In genomic region chr2:178109813-178110212, GRCh38 we compare ENCODE assay signal across 9 cellular contexts. TPM values are rescaled to one million over a fixed set of nuclear protein-coding genes. Genes with fewer than 3 reads are reported as not detected.
DNase-seq lines count a peak whose midpoint lies in the region; ATAC-seq and TF ChIP-seq lines count a peak whose summit lies in the region.
"Had no signal": no experiment of that assay in that cellular context is flagged by ENCODE, and none has a peak within 500 bp of the region (broad histone marks: within the 10 kb centered on the region; RNA-seq: fewer than 3 reads in every experiment).

No MANE protein-coding gene starts in this region.

- DNase-seq in Daoy (ENCODE audit: low read depth) = peak; percentile 7
- DNase-seq in Karpas-422 = peak; percentile 82
- DNase-seq in Peyer's patch = no peak
- DNase-seq in esophagus muscularis mucosa (ENCODE audit: extremely low spot score) = no peak
- peak; percentile 73 for DNase-seq in pons (ENCODE audit: low spot score)
- no peak for DNase-seq in activated naive CD4-positive, alpha-beta T cell treated with Interleukin-2 at 50 U/mL for 16 hours

- intact Hi-C loops in esophagus muscularis mucosa (cut with DNase I) = loop anchor here (5.0 kb wide), 2 partner anchors 172 to 302 kb away; no protein-coding TSS in a partner anchor

- no peaks in the 10 kb centered on the region for H3K9me2 ChIP-seq in Karpas-422 (replicated peaks; ENCODE audit: insufficient read depth, low read length)

- no peak overlapping the region for H3K4me3 ChIP-seq in Karpas-422 (ENCODE audit: low read length)
- H3K4me3 ChIP-seq in Peyer's patch = no peak overlapping the region
- no peak overlapping the region for H3K4me3 ChIP-seq in esophagus muscularis mucosa
- H3K4me3 ChIP-seq: skin epidermis had no signal

- TF ChIP-seq POLR2A in Peyer's patch (IDR thresholded peaks at IDR 0.05) (no peak), esophagus muscularis mucosa (IDR thresholded peaks at IDR 0.05; ENCODE audit: low read depth) (no peak)

- H3K27ac ChIP-seq in Karpas-422 (ENCODE audit: low read length) (no peak overlapping the region), Peyer's patch (no peak overlapping the region), esophagus muscularis mucosa (replicated peaks in 1 of 4) (no peak overlapping the region)
- H3K27ac ChIP-seq: skin epidermis had no signal

- H3K9ac ChIP-seq in Karpas-422 (ENCODE audit: low read length) = no peak overlapping the region

- WGBS in esophagus muscularis mucosa = 19% methylated on average over 1 of the region's 1 CpG

- H2AFZ ChIP-seq in Karpas-422 (ENCODE audit: low read length) = no peak overlapping the region

- no peaks in the 10 kb centered on the region for H3K27me3 ChIP-seq in Karpas-422 (ENCODE audit: low read length)
- H3K27me3 ChIP-seq in Peyer's patch = no peaks in the 10 kb centered on the region
- peaks cover 0 to 6% (median 0%) of the 10 kb centered on the region in 4 donors for H3K27me3 ChIP-seq in esophagus muscularis mucosa

- no peaks in the 10 kb centered on the region for H3K9me3 ChIP-seq in Karpas-422 (ENCODE audit: low read length)
- no peaks in the 10 kb centered on the region for H3K9me3 ChIP-seq in Peyer's patch
- no peaks in the 10 kb centered on the region for H3K9me3 ChIP-seq in esophagus muscularis mucosa

- H3K36me3 ChIP-seq in Karpas-422 (ENCODE audit: insufficient read depth, low read length) (no peaks in the 10 kb centered on the region), Peyer's patch (no peaks in the 10 kb centered on the region), esophagus muscularis mucosa (no peaks in the 10 kb centered on the region)

- no peak for TF ChIP-seq EP300 in esophagus muscularis mucosa (IDR thresholded peaks at IDR 0.05)

- TF ChIP-seq CTCF in Peyer's patch (IDR thresholded peaks at IDR 0.05) (peak in 5 of 6 experiments; percentile 41 to 64 (median 59)), esophagus muscularis mucosa (IDR thresholded peaks at IDR 0.05) (peak; percentile 47 to 57 (median 50))

- peaks cover 13% of the 10 kb centered on the region for H3K4me1 ChIP-seq in Karpas-422 (ENCODE audit: low read length)
- peaks cover 0 to 11% (median 0%) of the 10 kb centered on the region in 4 donors for H3K4me1 ChIP-seq in Peyer's patch
- H3K4me1 ChIP-seq in esophagus muscularis mucosa = peaks cover 7 to 21% (median 20%) of the 10 kb centered on the region in 4 donors

- no peaks in the 10 kb centered on the region for H4K20me1 ChIP-seq in Karpas-422 (ENCODE audit: insufficient read depth, low read depth, low read length)

- H3K4me2 ChIP-seq in Karpas-422 (ENCODE audit: low read depth, low read length, poor library complexity, severe bottlenecking) = no peak overlapping the region

- H3K79me2 ChIP-seq in Karpas-422 (ENCODE audit: low read length) = peaks cover 24% of the 10 kb centered on the region

- ATAC-seq in HG03139 (IDR thresholded peaks at IDR 0.05; ENCODE audit: unreplicated experiment) = no peak
- no peak for ATAC-seq in HG03442 (IDR thresholded peaks at IDR 0.05; ENCODE audit: unreplicated experiment)

RNA-seq across cellular contexts. Expression of gene RBM45, which starts 2.4 kb away (rescaled TPM):
- total RNA-seq in Daoy (2014; rRNA removed; shearing (Covaris generic)) = 19.0 and 19.5 TPM in 2 replicates
- 14.9 and 32.8 TPM in 2 replicates for total RNA-seq in Karpas-422 (2014; rRNA removed; shearing (Covaris generic); ENCODE audit: low replicate concordance)
- total RNA-seq in Peyer's patch (10 to 100 TPM; 13.8 to 28.1 (median 22.8) TPM), esophagus muscularis mucosa (10 to 100 TPM in 1 of 4 donors, 1 to 10 TPM in 3; 5.6 to 13.7 (median 7.4) TPM)

RNA-seq across cellular contexts. Expression of gene PDE11A, which starts 37.2 kb away (rescaled TPM):
- 0.03 and 0.29 TPM in 2 replicates for total RNA-seq in Daoy (2014; rRNA removed; shearing (Covaris generic))
- 0.52 TPM in 1 of 2 replicates, not detected in the other for total RNA-seq in Karpas-422 (2014; rRNA removed; shearing (Covaris generic); ENCODE audit: low replicate concordance)
- total RNA-seq in Peyer's patch (1 to 10 TPM; 1.6 to 2.1 (median 1.7) TPM), esophagus muscularis mucosa (under 1 TPM in 3 of 4 donors, not detected in 1; under 0.01 to 0.58 (median under 0.01) TPM)

Comparison
In these comparisons a context has a peak if more than half of its experiments do, and no peak if none do; other contexts are left out.
1. DNase-seq: peak in Daoy (single experiment), Karpas-422 (single experiment) and pons (single experiment); none in Peyer's patch (0 of 3), esophagus muscularis mucosa (single experiment) and activated naive CD4-positive, alpha-beta T cell treated with Interleukin-2 at 50 U/mL for 16 hours (single experiment).